In genomic region chr5:57675236-57675635, GRCh38 we compare ENCODE assay signal across 24 cellular contexts.
DNase-seq lines count a peak whose midpoint lies in the region; ATAC-seq and TF ChIP-seq lines count a peak whose summit lies in the region.
"Had no signal": no experiment of that assay in that cellular context is flagged by ENCODE, and none has a peak within 500 bp of the region (broad histone marks: within the 10 kb centered on the region; RNA-seq: fewer than 3 reads in every experiment).

No MANE protein-coding gene starts in this region.

- no peaks in the 10 kb centered on the region for H4K20me1 ChIP-seq in hepatocyte (ENCODE audit: insufficient read depth, poor library complexity, severe bottlenecking)

- no peaks in the 10 kb centered on the region for H3K36me3 ChIP-seq in hepatocyte (replicated peaks; ENCODE audit: insufficient read depth, low read depth)
- H3K36me3 ChIP-seq: Peyer's patch had no signal

- no peaks in the 10 kb centered on the region for H3K36me3 Mint-ChIP-seq in activated CD8-positive, alpha-beta T cell treated with anti-CD3 and anti-CD28 coated beads, Interleukin-2, amount 10 ng/mL, durations not matched to agents 7 days and 5 days (ENCODE audit: low read depth)
- H3K36me3 Mint-ChIP-seq: CD4-positive, alpha-beta memory T cell; IgD-negative memory B cell had no signal

- H3K27me3 ChIP-seq in hepatocyte: no peaks in the 10 kb centered on the region
- H3K27me3 ChIP-seq: Peyer's patch had no signal

- H3K79me2 ChIP-seq in hepatocyte: no peaks in the 10 kb centered on the region

- H3K27ac Mint-ChIP-seq in activated CD8-positive, alpha-beta T cell treated with anti-CD3 and anti-CD28 coated beads, Interleukin-2, amount 10 ng/mL, durations not matched to agents 7 days and 5 days: no peak overlapping the region
- H3K27ac Mint-ChIP-seq: CD4-positive, alpha-beta memory T cell; GM23338; H9; HFFc6; IgD-negative memory B cell had no signal

- H3K4me1 ChIP-seq in hepatocyte (ENCODE audit: insufficient read depth): peaks cover 21% of the 10 kb centered on the region
- H3K4me1 ChIP-seq: A549, Peyer's patch had no signal

- H3K4me3 Mint-ChIP-seq in activated CD8-positive, alpha-beta T cell treated with anti-CD3 and anti-CD28 coated beads, Interleukin-2, amount 10 ng/mL, durations not matched to agents 7 days and 5 days: no peak overlapping the region
- H3K4me3 Mint-ChIP-seq: CD4-positive, alpha-beta memory T cell; GM23338; H9; HFFc6; IgD-negative memory B cell had no signal

- no peak for ATAC-seq in activated CD8-positive, alpha-beta T cell treated with anti-CD3 and anti-CD28 coated beads, Interleukin-2, amount 10 ng/mL, durations not matched to agents 7 days and 5 days
- ATAC-seq: A549, GM23338 had no signal

- H3K27ac ChIP-seq in hepatocyte: peak overlapping the region; percentile 18
- H3K27ac ChIP-seq: A549, Peyer's patch had no signal

- WGBS in hepatocyte (ENCODE audit: low lambda C conversion rate, missing lambda C conversion rate): 71% methylated on average over 1 of the region's 1 CpG

- no peaks in the 10 kb centered on the region for H3K4me1 Mint-ChIP-seq in activated CD8-positive, alpha-beta T cell treated with anti-CD3 and anti-CD28 coated beads, Interleukin-2, amount 10 ng/mL, durations not matched to agents 7 days and 5 days (ENCODE audit: low read depth)
- H3K4me1 Mint-ChIP-seq: CD4-positive, alpha-beta memory T cell; IgD-negative memory B cell had no signal

- no peak overlapping the region for H3K4me2 ChIP-seq in hepatocyte
- H3K4me2 ChIP-seq: A549, GM23338, SK-N-SH had no signal

- H2AFZ ChIP-seq in hepatocyte: no peak overlapping the region
- H2AFZ ChIP-seq: GM23338 had no signal

- H3K27me3 Mint-ChIP-seq in activated CD8-positive, alpha-beta T cell treated with anti-CD3 and anti-CD28 coated beads, Interleukin-2, amount 10 ng/mL, durations not matched to agents 7 days and 5 days (ENCODE audit: low read depth): peaks cover 3% of the 10 kb centered on the region

- H3K9me3 ChIP-seq in hepatocyte (ENCODE audit: low read depth): no peaks in the 10 kb centered on the region
- H3K9me3 ChIP-seq: A549, Caco-2, Peyer's patch, SK-N-SH had no signal

- no peak for TF ChIP-seq CTCF in hepatocyte (IDR thresholded peaks at IDR 0.05; ENCODE audit: poor library complexity)

- H3K9me2 ChIP-seq in hepatocyte (replicated peaks; ENCODE audit: insufficient read depth): no peaks in the 10 kb centered on the region
- H3K9me2 ChIP-seq: SK-N-SH had no signal

- DNase-seq in LHCN-M2 (ENCODE audit: low read depth): peak; percentile 18
- DNase-seq in RPMI7951 (ENCODE audit: low read depth): peak; percentile 26
- DNase-seq in hepatocyte (ENCODE audit: low spot score): no peak
- DNase-seq in KG1 (lab: John Stamatoyannopoulos, UW): no peak
- DNase-seq in activated CD8-positive, alpha-beta T cell treated with anti-CD3 and anti-CD28 coated beads, Interleukin-2, amount 10 ng/mL, durations not matched to agents 7 days and 5 days: no peak
- DNase-seq in kidney tubule cell (ENCODE audit: low spot score): no peak
- no peak for DNase-seq in germinal center (ENCODE audit: low spot score)
- DNase-seq: C1 segment of cervical spinal cord; Caco-2; CD4-positive, alpha-beta memory T cell; H9; HFFc6; Karpas-422; NCI-H1417 treated with DMSO at 0.1 percent for 48 hours; NCI-H1694 treated with DMSO at 0.1 percent for 48 hours; NCI-H2081; NCI-H2227 treated with DMSO at 0.1 percent for 48 hours; NCI-H69; Peyer's patch; SK-N-SH; SW 1271 had no signal

- no peaks in the 10 kb centered on the region for H3K9me3 Mint-ChIP-seq in activated CD8-positive, alpha-beta T cell treated with anti-CD3 and anti-CD28 coated beads, Interleukin-2, amount 10 ng/mL, durations not matched to agents 7 days and 5 days (ENCODE audit: insufficient read depth)
- H3K9me3 Mint-ChIP-seq: GM23338, H9, HFFc6 had no signal

- POLR2A ChIA-PET in activated CD8-positive, alpha-beta T cell treated with anti-CD3 and anti-CD28 coated beads, Interleukin-2, amount 10 ng/mL, durations not matched to agents 7 days and 5 days (lab: Charles Lee): no interaction called here

- CTCF ChIA-PET in activated CD8-positive, alpha-beta T cell treated with anti-CD3 and anti-CD28 coated beads, Interleukin-2, amount 10 ng/mL, durations not matched to agents 7 days and 5 days (lab: Charles Lee): interaction anchor here (0.7 kb wide), 1 partner anchor 377 kb away, joined by 3 read pairs; no protein-coding TSS in a partner anchor

- no peak overlapping the region for H3K4me3 ChIP-seq in hepatocyte
- H3K4me3 ChIP-seq: A549, GM23338, Peyer's patch had no signal

Comparison
In these comparisons a context has a peak if more than half of its experiments do, and no peak if none do; other contexts are left out.
1. DNase-seq: peak in LHCN-M2 (single experiment) and RPMI7951 (single experiment); none in hepatocyte (single experiment), KG1 (single experiment), activated CD8-positive, alpha-beta T cell treated with anti-CD3 and anti-CD28 coated beads, Interleukin-2, amount 10 ng/mL, durations not matched to agents 7 days and 5 days (single experiment), kidney tubule cell (single experiment) and germinal center (single experiment).